Comparison of ENCODE assay signal across 9 cellular contexts in the genomic region with DNA sequence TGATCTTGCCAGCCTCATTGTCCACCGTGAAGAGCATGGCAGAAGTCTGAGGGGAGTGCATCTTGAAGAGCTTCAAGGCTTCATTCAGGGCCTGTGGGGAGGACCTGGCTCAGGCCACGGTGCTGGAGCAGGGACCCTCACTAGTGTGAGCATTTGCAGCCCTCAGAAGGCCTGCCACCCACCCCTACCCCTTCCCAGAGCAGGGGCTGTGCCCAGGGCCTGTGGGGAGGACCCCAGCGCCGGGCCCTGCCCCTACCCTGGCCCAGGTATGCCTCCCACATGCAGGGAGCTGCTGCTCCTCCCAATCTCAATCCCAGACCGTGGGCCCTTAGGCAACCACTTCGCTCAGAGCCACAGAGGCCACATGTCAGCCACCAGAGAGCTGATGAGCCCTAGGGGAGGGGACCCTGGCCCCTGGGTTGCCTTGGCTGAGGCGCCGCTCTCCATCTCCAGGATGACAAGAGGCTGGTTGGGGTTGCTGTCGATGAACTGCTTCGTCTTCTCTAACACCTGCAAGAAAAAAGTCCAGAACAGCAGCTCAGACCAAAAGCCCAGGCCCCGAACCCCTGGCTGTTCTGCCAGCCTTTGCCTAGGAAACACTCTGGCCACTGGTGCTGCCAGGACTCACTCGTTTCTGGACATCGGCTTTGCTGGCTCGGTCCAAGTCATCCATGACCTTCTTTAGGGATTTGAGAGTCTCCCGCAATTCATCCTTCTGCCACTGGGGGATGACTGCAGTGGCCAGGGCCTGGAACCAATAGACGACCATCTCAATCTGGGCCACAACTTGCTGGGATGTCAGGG. TPM values are rescaled to one million over a fixed set of nuclear protein-coding genes. Genes with fewer than 3 reads are reported as not detected.
A peak's percentile ranks its signal among the peaks of the same experiment; 100 is the strongest.
DNase-seq lines count a peak whose midpoint lies in the region; ATAC-seq and TF ChIP-seq lines count a peak whose summit lies in the region.
"Had no signal": no experiment of that assay in that cellular context is flagged by ENCODE, and none has a peak within 500 bp of the region (broad histone marks: within the 10 kb centered on the region; RNA-seq: fewer than 3 reads in every experiment).

No MANE protein-coding gene starts in this region.

- H3K9ac ChIP-seq in colonic mucosa (ENCODE audit: low read depth in 2 of 2, low read length in 2 of 2) = no peak overlapping the region

- H3K4me1 Mint-ChIP-seq in nephron progenitor cell = peaks cover 13% of the 10 kb centered on the region

- TF ChIP-seq CTCF in GM06990 (IDR thresholded peaks at IDR 0.05; ENCODE audit: insufficient read depth, low read length, poor library complexity, severe bottlenecking) (peak; percentile 65), RWPE2 (IDR thresholded peaks at IDR 0.05; ENCODE audit: poor library complexity, severe bottlenecking) (peak; percentile 55), colonic mucosa (IDR thresholded peaks at IDR 0.05) (peak; percentile 57), nephron progenitor cell (IDR thresholded peaks at IDR 0.05) (peak; percentile 55)

- DNase-seq in ACHN = peak; percentile 69
- no peak for DNase-seq in GM06990 (ENCODE audit: extremely low read depth, insufficient read length)
- DNase-seq in RWPE2 (ENCODE audit: low spot score) = no peak
- peak; percentile 46 for DNase-seq in colonic mucosa
- peak; percentile 67 for DNase-seq in nephron progenitor cell
- DNase-seq in cortex of kidney (lab: John Stamatoyannopoulos, UW) = no peak

- peaks cover 31% of the 10 kb centered on the region for H3K36me3 Mint-ChIP-seq in nephron progenitor cell (ENCODE audit: low read depth)

- no peaks in the 10 kb centered on the region for H3K9me3 ChIP-seq in RWPE2 (ENCODE audit: severe bottlenecking)
- H3K9me3 ChIP-seq in colonic mucosa = no peaks in the 10 kb centered on the region

- H3K27me3 Mint-ChIP-seq in nephron progenitor cell (ENCODE audit: low read depth, poor library complexity) = no peaks in the 10 kb centered on the region
- H3K27me3 Mint-ChIP-seq: dendritic cell treated with granulocyte-macrophage colony-stimulating factor and Interleukin-4, amounts not matched to agents 40 ng/mL and 50 ng/mL, for 4 days had no signal

- no peak overlapping the region for H3K27ac ChIP-seq in RWPE2 (ENCODE audit: poor library complexity, severe bottlenecking)
- no peak overlapping the region for H3K27ac ChIP-seq in colonic mucosa

- no peaks in the 10 kb centered on the region for H3K27me3 ChIP-seq in GM06990 (replicated peaks; ENCODE audit: control insufficient read depth, insufficient read depth, low read length)
- H3K27me3 ChIP-seq in RWPE2 (ENCODE audit: insufficient read depth, poor library complexity, severe bottlenecking) = no peaks in the 10 kb centered on the region
- H3K27me3 ChIP-seq in colonic mucosa = no peaks in the 10 kb centered on the region

- peaks cover 48% of the 10 kb centered on the region for H3K36me3 ChIP-seq in GM06990 (ENCODE audit: control insufficient read depth, insufficient read depth, low read length)
- H3K36me3 ChIP-seq in RWPE2 (ENCODE audit: low read depth) = peaks cover 72% of the 10 kb centered on the region
- peaks cover 10% of the 10 kb centered on the region for H3K36me3 ChIP-seq in colonic mucosa

- ATAC-seq in RWPE2 (ENCODE audit: low read depth) = 0 out of 3 replicates have a peak, but pooled peaks have one; percentile 14
- no peak for ATAC-seq in GM21737 (IDR thresholded peaks at IDR 0.05; ENCODE audit: unreplicated experiment)
- ATAC-seq in HG03565 (IDR thresholded peaks at IDR 0.05; ENCODE audit: unreplicated experiment) = no peak

- peak overlapping the region; percentile 75 for H3K27ac Mint-ChIP-seq in nephron progenitor cell
- H3K27ac Mint-ChIP-seq: dendritic cell treated with granulocyte-macrophage colony-stimulating factor and Interleukin-4, amounts not matched to agents 40 ng/mL and 50 ng/mL, for 4 days had no signal

- in situ Hi-C loops in ACHN (cut with HindIII; ENCODE audit: low pct_ligation_motif_present, low pct_unique_long_range_greater_than_20kb, low sequenced_read_pairs) = no loop called here

- H3K4me1 ChIP-seq in RWPE2 (ENCODE audit: insufficient read depth, poor library complexity, severe bottlenecking) (peaks cover 7% of the 10 kb centered on the region), colonic mucosa (peaks cover 6% of the 10 kb centered on the region)

- H3K9me3 Mint-ChIP-seq in nephron progenitor cell = no peaks in the 10 kb centered on the region
- H3K9me3 Mint-ChIP-seq: dendritic cell treated with granulocyte-macrophage colony-stimulating factor and Interleukin-4, amounts not matched to agents 40 ng/mL and 50 ng/mL, for 4 days had no signal

- no peak overlapping the region for H3K4me3 Mint-ChIP-seq in nephron progenitor cell
- H3K4me3 Mint-ChIP-seq: dendritic cell treated with granulocyte-macrophage colony-stimulating factor and Interleukin-4, amounts not matched to agents 40 ng/mL and 50 ng/mL, for 4 days had no signal

- intact Hi-C loops in colonic mucosa (cut with DNase I) = loop anchor here (10.0 kb wide), 1 partner anchor 89 kb away; no protein-coding TSS in a partner anchor

- H3K4me3 ChIP-seq in GM06990 (replicated peaks; ENCODE audit: low read depth, low read length) (no peak overlapping the region), RWPE2 (ENCODE audit: severe bottlenecking) (no peak overlapping the region), colonic mucosa (no peak overlapping the region)

RNA-seq across cellular contexts. Expression of a gene that starts 1.8 kb away (rescaled TPM):
- 10 to 100 TPM; 12.2 to 20.0 TPM for total RNA-seq in colonic mucosa

RNA-seq across cellular contexts. Expression of a gene that starts 35.8 kb away (rescaled TPM):
- 10 to 100 TPM; 45.3 to 97.8 TPM for total RNA-seq in colonic mucosa

RNA-seq across cellular contexts. Expression of a gene that starts 45.5 kb away (rescaled TPM):
- 10 to 100 TPM; 22.3 to 25.6 TPM for total RNA-seq in colonic mucosa

Comparison
In these comparisons a context has a peak if more than half of its experiments do, and no peak if none do; other contexts are left out.
1. DNase-seq: peak in ACHN (single experiment), colonic mucosa (single experiment) and nephron progenitor cell (single experiment); none in GM06990 (single experiment), RWPE2 (single experiment) and cortex of kidney (single experiment).
2. Peak in every context shown above with its lines, with median percentiles within 50 percentile points of each other: CTCF ChIP-seq.